In genomic region chr16:84687715-84688114, GRCh38 we compare ENCODE assay signal across 7 cellular contexts. TPM values are rescaled to one million over a fixed set of nuclear protein-coding genes. Genes with fewer than 3 reads are reported as not detected.
DNase-seq lines count a peak whose midpoint lies in the region; ATAC-seq and TF ChIP-seq lines count a peak whose summit lies in the region.

No MANE protein-coding gene starts in this region.

- ATAC-seq in GM18508 (IDR thresholded peaks at IDR 0.05; ENCODE audit: insufficient read depth, unreplicated experiment) = peak; percentile 64
- ATAC-seq in HG03060 (IDR thresholded peaks at IDR 0.05; ENCODE audit: low read depth, unreplicated experiment) = peak; percentile 87
- peak; percentile 98 for ATAC-seq in activated B cell treated with CpG ODN at 0.5 μM for 24 hours (ENCODE audit: low read depth)
- no peak for ATAC-seq in CD4-positive, alpha-beta T cell (ENCODE audit: poor library complexity)

- peaks cover 6% of the 10 kb centered on the region for H3K27me3 Mint-ChIP-seq in activated B cell treated with CpG ODN at 0.5 μM for 24 hours
- H3K27me3 Mint-ChIP-seq in CD4-positive, alpha-beta T cell = no peaks in the 10 kb centered on the region

- H3K27ac ChIP-seq in CD4-positive, alpha-beta T cell (ENCODE audit: low read depth, low read length) = no peak overlapping the region

- H3K27ac Mint-ChIP-seq in activated B cell treated with CpG ODN at 0.5 μM for 24 hours = peak overlapping the region; percentile 54
- no peak overlapping the region for H3K27ac Mint-ChIP-seq in CD4-positive, alpha-beta T cell

- H3K9me3 Mint-ChIP-seq in activated B cell treated with CpG ODN at 0.5 μM for 24 hours = no peaks in the 10 kb centered on the region
- H3K9me3 Mint-ChIP-seq in CD4-positive, alpha-beta T cell = no peaks in the 10 kb centered on the region

- no peaks in the 10 kb centered on the region for H3K27me3 ChIP-seq in CD4-positive, alpha-beta T cell (ENCODE audit: control insufficient read depth, insufficient read depth, low read length)

- peaks cover 22% of the 10 kb centered on the region for H3K4me1 Mint-ChIP-seq in activated B cell treated with CpG ODN at 0.5 μM for 24 hours
- H3K4me1 Mint-ChIP-seq in CD4-positive, alpha-beta T cell (ENCODE audit: low read depth) = no peaks in the 10 kb centered on the region

- intact Hi-C loops in activated B cell treated with CpG ODN at 0.5 μM for 24 hours (cut with micrococcal nuclease) = loop anchor here (1.0 kb wide), 1 partner anchor 13 kb away; no protein-coding TSS in a partner anchor
- intact Hi-C loops in CD4-positive, alpha-beta T cell (cut with DNase I, micrococcal nuclease) = no loop called here

- TF ChIP-seq CTCF in activated B cell treated with CpG ODN at 0.5 μM for 24 hours (IDR thresholded peaks at IDR 0.05) = no peak
- TF ChIP-seq CTCF in CD4-positive, alpha-beta T cell (IDR thresholded peaks at IDR 0.05) = no peak

- CTCF ChIA-PET in activated B cell treated with CpG ODN at 0.5 μM for 24 hours (lab: Charles Lee) = interaction anchor here (0.6 to 1.8 kb wide), 5 partner anchors 14 to 42 kb away, joined by 3 to 5 read pairs (median 4); no protein-coding TSS in a partner anchor
- CTCF ChIA-PET in CD4-positive, alpha-beta T cell (lab: Charles Lee) = interaction anchor here (0.6 kb wide), 2 partner anchors 56 to 623 kb away, joined by 3 to 4 read pairs; no protein-coding TSS in a partner anchor

- no peaks in the 10 kb centered on the region for H3K9me3 ChIP-seq in CD4-positive, alpha-beta T cell (ENCODE audit: control insufficient read depth, low read length)

- H3K36me3 Mint-ChIP-seq in activated B cell treated with CpG ODN at 0.5 μM for 24 hours (ENCODE audit: low read depth) = no peaks in the 10 kb centered on the region
- H3K36me3 Mint-ChIP-seq in CD4-positive, alpha-beta T cell (ENCODE audit: low read depth) = no peaks in the 10 kb centered on the region

- POLR2A ChIA-PET in activated B cell treated with CpG ODN at 0.5 μM for 24 hours (lab: Charles Lee) = interaction anchor here (0.6 to 1.4 kb wide), 9 partner anchors 9 to 1116 kb away, joined by 3 to 14 read pairs (median 5); no protein-coding TSS in a partner anchor
- POLR2A ChIA-PET in CD4-positive, alpha-beta T cell (lab: Charles Lee) = no interaction called here

- DNase-seq in activated B cell treated with CpG ODN at 0.5 μM for 24 hours (no peak), retina (peak; percentile 43), putamen (ENCODE audit: low spot score) (no peak), C1 segment of cervical spinal cord (lab: John Stamatoyannopoulos, UW) (no peak)
- DNase-seq in CD4-positive, alpha-beta T cell = no peak

- peak overlapping the region; percentile 13 for H3K4me3 Mint-ChIP-seq in activated B cell treated with CpG ODN at 0.5 μM for 24 hours
- no peak overlapping the region for H3K4me3 Mint-ChIP-seq in CD4-positive, alpha-beta T cell

RNA-seq across cellular contexts. Expression of gene USP10, which starts 12.1 kb away (rescaled TPM):
- total RNA-seq in activated B cell treated with CpG ODN at 0.5 μM for 24 hours = 138 and 147 TPM in 2 replicates
- total RNA-seq in CD4-positive, alpha-beta T cell = 100 to 1,000 TPM in 1 of 2 experiments, 10 to 100 TPM in 1; 99.3 to 106 TPM

RNA-seq across cellular contexts. Expression of gene KLHL36, which starts 39.4 kb away (rescaled TPM):
- total RNA-seq in activated B cell treated with CpG ODN at 0.5 μM for 24 hours = 62.6 and 72.7 TPM in 2 replicates
- 10 to 100 TPM; 76.6 to 78.6 TPM for total RNA-seq in CD4-positive, alpha-beta T cell
